Comparison of ENCODE assay signal across 9 cellular contexts in the genomic region with DNA sequence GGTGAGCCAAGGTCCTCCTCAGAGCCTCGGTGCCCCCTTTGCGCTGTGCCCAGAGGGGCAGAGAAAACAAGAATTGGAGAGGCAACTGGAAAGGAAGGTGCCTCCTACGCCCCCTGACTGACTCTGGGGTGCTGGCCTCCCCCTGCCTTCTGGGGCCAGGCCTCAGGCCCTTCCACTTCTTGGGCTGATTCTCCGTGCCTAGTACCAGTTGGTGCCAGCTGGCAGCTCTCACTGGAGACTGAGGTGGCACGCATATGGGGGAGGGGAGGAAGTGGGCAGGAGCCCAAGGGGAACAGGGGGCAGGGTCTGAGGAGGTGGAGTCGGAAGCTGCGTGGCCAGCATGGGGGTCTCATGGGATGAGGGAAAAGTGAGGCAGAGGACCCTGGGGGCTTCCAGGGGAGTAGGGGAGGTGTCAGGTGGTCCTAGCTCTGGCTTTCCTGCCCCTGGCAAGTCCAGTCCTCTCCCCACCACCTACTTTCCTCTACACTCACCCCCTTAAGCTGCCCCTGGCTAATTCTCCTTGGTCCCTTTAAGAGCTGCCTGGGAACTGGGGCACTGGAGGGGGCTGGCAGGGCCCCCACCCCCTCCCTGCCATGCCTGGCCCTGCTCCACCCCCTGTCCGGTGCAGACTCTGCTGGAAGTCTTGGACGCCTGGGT. TPM values are rescaled to one million over a fixed set of nuclear protein-coding genes. Genes with fewer than 3 reads are reported as not detected.
DNase-seq lines count a peak whose midpoint lies in the region; ATAC-seq lines count a peak whose summit lies in the region.
"Had no signal": no experiment of that assay in that cellular context is flagged by ENCODE, and none has a peak within 500 bp of the region (broad histone marks: within the 10 kb centered on the region; RNA-seq: fewer than 3 reads in every experiment).

No MANE protein-coding gene starts in this region.

- no peaks in the 10 kb centered on the region for H3K27me3 Mint-ChIP-seq in activated CD8-positive, alpha-beta memory T cell treated with anti-CD3 and anti-CD28 coated beads, Interleukin-2, amount 10 ng/mL, durations not matched to agents 7 days and 5 days
- H3K27me3 Mint-ChIP-seq in activated CD4-positive, alpha-beta memory T cell treated with anti-CD3 and anti-CD28 coated beads, Interleukin-2, amount 10 ng/mL, durations not matched to agents 7 days and 5 days = no peaks in the 10 kb centered on the region

- no peaks in the 10 kb centered on the region for H3K36me3 ChIP-seq in H7 (replicated peaks; ENCODE audit: control insufficient read depth, insufficient read depth, low read length)
- H3K36me3 ChIP-seq: Peyer's patch had no signal

- DNase-seq in activated CD8-positive, alpha-beta memory T cell treated with anti-CD3 and anti-CD28 coated beads, Interleukin-2, amount 10 ng/mL, durations not matched to agents 7 days and 5 days = no peak
- no peak for DNase-seq in activated CD8-positive, alpha-beta memory T cell treated with anti-CD3 and anti-CD28 coated beads for 24 hours
- DNase-seq in activated CD4-positive, alpha-beta memory T cell treated with anti-CD3 and anti-CD28 coated beads, Interleukin-2, amount 10 ng/mL, durations not matched to agents 7 days and 5 days = no peak
- peak; percentile 35 for DNase-seq in islet precursor cell
- DNase-seq in GOT3 (lab: John Stamatoyannopoulos, UW) = no peak
- no peak for DNase-seq in SKM-1 treated with dmso at 0.1 percent for 144 hours (lab: John Stamatoyannopoulos, UW; ENCODE audit: unreplicated experiment)
- DNase-seq in H7 = no peak
- DNase-seq: Peyer's patch had no signal

- no peaks in the 10 kb centered on the region for H3K9me3 Mint-ChIP-seq in activated CD8-positive, alpha-beta memory T cell treated with anti-CD3 and anti-CD28 coated beads, Interleukin-2, amount 10 ng/mL, durations not matched to agents 7 days and 5 days (ENCODE audit: low read depth)
- no peaks in the 10 kb centered on the region for H3K9me3 Mint-ChIP-seq in activated CD4-positive, alpha-beta memory T cell treated with anti-CD3 and anti-CD28 coated beads, Interleukin-2, amount 10 ng/mL, durations not matched to agents 7 days and 5 days

- ATAC-seq in activated CD8-positive, alpha-beta memory T cell treated with anti-CD3 and anti-CD28 coated beads, Interleukin-2, amount 10 ng/mL, durations not matched to agents 7 days and 5 days = no peak

- peak overlapping the region; percentile 91 for H3K27ac Mint-ChIP-seq in activated CD8-positive, alpha-beta memory T cell treated with anti-CD3 and anti-CD28 coated beads, Interleukin-2, amount 10 ng/mL, durations not matched to agents 7 days and 5 days
- H3K27ac Mint-ChIP-seq in activated CD4-positive, alpha-beta memory T cell treated with anti-CD3 and anti-CD28 coated beads, Interleukin-2, amount 10 ng/mL, durations not matched to agents 7 days and 5 days = peak overlapping the region; percentile 68

- no peaks in the 10 kb centered on the region for H3K36me3 Mint-ChIP-seq in activated CD8-positive, alpha-beta memory T cell treated with anti-CD3 and anti-CD28 coated beads, Interleukin-2, amount 10 ng/mL, durations not matched to agents 7 days and 5 days
- no peaks in the 10 kb centered on the region for H3K36me3 Mint-ChIP-seq in activated CD4-positive, alpha-beta memory T cell treated with anti-CD3 and anti-CD28 coated beads, Interleukin-2, amount 10 ng/mL, durations not matched to agents 7 days and 5 days (ENCODE audit: low read depth)

- peaks cover 35% of the 10 kb centered on the region for H3K4me1 Mint-ChIP-seq in activated CD8-positive, alpha-beta memory T cell treated with anti-CD3 and anti-CD28 coated beads, Interleukin-2, amount 10 ng/mL, durations not matched to agents 7 days and 5 days
- H3K4me1 Mint-ChIP-seq in activated CD4-positive, alpha-beta memory T cell treated with anti-CD3 and anti-CD28 coated beads, Interleukin-2, amount 10 ng/mL, durations not matched to agents 7 days and 5 days = peaks cover 29% of the 10 kb centered on the region

- POLR2A ChIA-PET in activated CD4-positive, alpha-beta memory T cell treated with anti-CD3 and anti-CD28 coated beads, Interleukin-2, amount 10 ng/mL, durations not matched to agents 7 days and 5 days (lab: Charles Lee) = interaction anchor here (1.3 to 4.7 kb wide), 7 partner anchors 13 to 135 kb away, joined by 4 to 43 read pairs (median 8); a partner anchor contains a TSS

- peak overlapping the region; percentile 63 for H3K4me3 Mint-ChIP-seq in activated CD8-positive, alpha-beta memory T cell treated with anti-CD3 and anti-CD28 coated beads, Interleukin-2, amount 10 ng/mL, durations not matched to agents 7 days and 5 days
- H3K4me3 Mint-ChIP-seq in activated CD4-positive, alpha-beta memory T cell treated with anti-CD3 and anti-CD28 coated beads, Interleukin-2, amount 10 ng/mL, durations not matched to agents 7 days and 5 days = peak overlapping the region; percentile 23

- no peaks in the 10 kb centered on the region for H3K27me3 ChIP-seq in H7 (ENCODE audit: control insufficient read depth, insufficient read depth, low read length)
- H3K27me3 ChIP-seq: Peyer's patch had no signal

- H3K27ac ChIP-seq in temporal lobe (ENCODE audit: low read depth, low read length) = peak overlapping the region; percentile 62

- H3K4me3 ChIP-seq in H7 (ENCODE audit: insufficient read depth, low read depth, low read length) = no peak overlapping the region

- CTCF ChIA-PET in activated CD8-positive, alpha-beta memory T cell treated with anti-CD3 and anti-CD28 coated beads, Interleukin-2, amount 10 ng/mL, durations not matched to agents 7 days and 5 days (lab: Charles Lee) = interaction anchor here (1.0 to 18.3 kb wide), 12 partner anchors 12 to 172 kb away, joined by 3 to 267 read pairs (median 6); a partner anchor contains a TSS
- CTCF ChIA-PET in activated CD4-positive, alpha-beta memory T cell treated with anti-CD3 and anti-CD28 coated beads, Interleukin-2, amount 10 ng/mL, durations not matched to agents 7 days and 5 days (lab: Charles Lee) = interaction anchor here (1.2 to 11.5 kb wide), 7 partner anchors 9 to 172 kb away, joined by 4 to 179 read pairs (median 6); no protein-coding TSS in a partner anchor

RNA-seq across cellular contexts. Expression of a gene that starts 6.5 kb away (rescaled TPM):
- 10 to 100 TPM; 14.5 to 30.6 TPM for total RNA-seq in activated CD8-positive, alpha-beta memory T cell treated with anti-CD3 and anti-CD28 coated beads, Interleukin-2, amount 10 ng/mL, durations not matched to agents 7 days and 5 days
- total RNA-seq in activated CD4-positive, alpha-beta memory T cell treated with anti-CD3 and anti-CD28 coated beads, Interleukin-2, amount 10 ng/mL, durations not matched to agents 7 days and 5 days = 10 to 100 TPM; 20.8 to 21.5 TPM
- 24.8 TPM for total RNA-seq in temporal lobe
- total RNA-seq in H7 (2014; rRNA removed; shearing (Covaris generic)) = 10.3 and 15.8 TPM in 2 replicates

RNA-seq across cellular contexts. Expression of a gene that starts 32.4 kb away (rescaled TPM):
- total RNA-seq in activated CD8-positive, alpha-beta memory T cell treated with anti-CD3 and anti-CD28 coated beads, Interleukin-2, amount 10 ng/mL, durations not matched to agents 7 days and 5 days = 10 to 100 TPM; 37.3 to 41.9 TPM
- total RNA-seq in activated CD4-positive, alpha-beta memory T cell treated with anti-CD3 and anti-CD28 coated beads, Interleukin-2, amount 10 ng/mL, durations not matched to agents 7 days and 5 days = 100 to 1,000 TPM in 1 of 2 experiments, 10 to 100 TPM in 1; 93.6 to 101 TPM
- total RNA-seq in temporal lobe = 20.4 TPM
- total RNA-seq in H7 (2014; rRNA removed; shearing (Covaris generic)) = 101 and 119 TPM in 2 replicates

RNA-seq across cellular contexts. Expression of a gene that starts 47.0 kb away (rescaled TPM):
- total RNA-seq in activated CD8-positive, alpha-beta memory T cell treated with anti-CD3 and anti-CD28 coated beads, Interleukin-2, amount 10 ng/mL, durations not matched to agents 7 days and 5 days = 10 to 100 TPM; 41.4 to 48.4 TPM
- total RNA-seq in activated CD4-positive, alpha-beta memory T cell treated with anti-CD3 and anti-CD28 coated beads, Interleukin-2, amount 10 ng/mL, durations not matched to agents 7 days and 5 days = 10 to 100 TPM; 27.7 to 36.3 TPM
- total RNA-seq in temporal lobe = 10.6 TPM
- total RNA-seq in H7 (2014; rRNA removed; shearing (Covaris generic)) = 31.9 and 33.2 TPM in 2 replicates
